8 cellular contexts compared by ENCODE assay signal in genomic region chr15:70892002-70892911, GRCh38. TPM values are rescaled to one million over a fixed set of nuclear protein-coding genes. Genes with fewer than 3 reads are reported as not detected.
DNase-seq lines count a peak whose midpoint lies in the region; ATAC-seq and TF ChIP-seq lines count a peak whose summit lies in the region.

TSS of gene LRRC49 (plus strand) at chr15:70892826. CDS start at chr15:70892895, 69 bp downstream.
TSS of gene THAP10 (minus strand) at chr15:70892433. CDS start at chr15:70892272, 161 bp downstream.

- H3K4me1 Mint-ChIP-seq in activated CD8-positive, alpha-beta T cell treated with anti-CD3 and anti-CD28 coated beads for 36 hours (ENCODE audit: low read depth) = peaks cover 6% of the 10 kb centered on the region

- peaks cover 45% of the 10 kb centered on the region for H3K27me3 Mint-ChIP-seq in activated CD8-positive, alpha-beta T cell treated with anti-CD3 and anti-CD28 coated beads for 36 hours

- 0 to 1% methylated on average over 48 to 51 of the region's 61 CpGs for WGBS in mesodermal cell (ENCODE audit: insufficient coverage in 2 of 2), 2 experiments

- peaks cover 11% of the 10 kb centered on the region for H3K4me1 ChIP-seq in mesodermal cell (ENCODE audit: control insufficient read depth, insufficient read depth, low read length, poor library complexity, severe bottlenecking)

- no peaks in the 10 kb centered on the region for H3K36me3 ChIP-seq in mesodermal cell (ENCODE audit: control insufficient read depth, insufficient read depth, low read length)

- H3K4me3 Mint-ChIP-seq in activated CD8-positive, alpha-beta T cell treated with anti-CD3 and anti-CD28 coated beads for 36 hours = peak within 1 kb of the TSS; percentile 77

- ATAC-seq in GM19023 (IDR thresholded peaks at IDR 0.05; ENCODE audit: unreplicated experiment) (peak; percentile 81), HG03159 (IDR thresholded peaks at IDR 0.05; ENCODE audit: unreplicated experiment) (peak; percentile 86)
- peak; percentile 82 for ATAC-seq in activated CD8-positive, alpha-beta T cell treated with anti-CD3 and anti-CD28 coated beads for 36 hours

- TF ChIP-seq POLR2A in erythroblast (IDR thresholded peaks at IDR 0.05; ENCODE audit: low read length) = peak; percentile 6

- peak within 1 kb of the TSS; percentile 82 for H3K27ac ChIP-seq in mesodermal cell (ENCODE audit: low read depth, low read length, severe bottlenecking)

- no peaks in the 10 kb centered on the region for H3K9me3 Mint-ChIP-seq in activated CD8-positive, alpha-beta T cell treated with anti-CD3 and anti-CD28 coated beads for 36 hours

- POLR2A ChIA-PET in activated CD8-positive, alpha-beta T cell treated with anti-CD3 and anti-CD28 coated beads for 36 hours (lab: Charles Lee) = no interaction called here

- DNase-seq in AG20443 (ENCODE audit: low spot score) (peak; percentile 92), NCI-H345 (lab: John Stamatoyannopoulos, UW) (peak; percentile 93), erythroblast (lab: John Stamatoyannopoulos, UW) (peak; percentile 86 to 88)
- peak; percentile 72 for DNase-seq in activated CD8-positive, alpha-beta T cell treated with anti-CD3 and anti-CD28 coated beads for 36 hours
- DNase-seq in stimulated activated CD8-positive, alpha-beta memory T cell treated with anti-CD3 and anti-CD28 coated beads, Interleukin-7, amount 100 ng/mL, for 48 hours (ENCODE audit: extremely low read depth in 1 of 2, low read depth in 1 of 2) = peak; percentile 6 to 37

- intact Hi-C loops in activated CD8-positive, alpha-beta T cell treated with anti-CD3 and anti-CD28 coated beads for 36 hours (cut with micrococcal nuclease) = no loop called here

- H3K4me3 ChIP-seq in mesodermal cell (ENCODE audit: extremely low read depth, insufficient read depth, low read length, poor library complexity, severe bottlenecking) = peak within 1 kb of the TSS; percentile 73

- H3K9me3 ChIP-seq in mesodermal cell (ENCODE audit: control insufficient read depth, low read length) = no peaks in the 10 kb centered on the region

- no peak for TF ChIP-seq CTCF in activated CD8-positive, alpha-beta T cell treated with anti-CD3 and anti-CD28 coated beads for 36 hours (IDR thresholded peaks at IDR 0.05)

- no peaks in the 10 kb centered on the region for H3K36me3 Mint-ChIP-seq in activated CD8-positive, alpha-beta T cell treated with anti-CD3 and anti-CD28 coated beads for 36 hours (ENCODE audit: low read depth)

- CTCF ChIA-PET in activated CD8-positive, alpha-beta T cell treated with anti-CD3 and anti-CD28 coated beads for 36 hours (lab: Charles Lee) = interaction anchor here (1.4 kb wide), 1 partner anchor 67 kb away, joined by 3 read pairs; no protein-coding TSS in a partner anchor

- H3K27ac Mint-ChIP-seq in activated CD8-positive, alpha-beta T cell treated with anti-CD3 and anti-CD28 coated beads for 36 hours = no peak within 1 kb of the TSS

RNA-seq across cellular contexts. Expression of gene LRRC49, which starts in this region (rescaled TPM):
- not detected for total RNA-seq in activated CD8-positive, alpha-beta T cell treated with anti-CD3 and anti-CD28 coated beads for 36 hours
- 5.7 TPM for polyA plus RNA-seq in mesodermal cell (2013, experiment 1 of 2)
- polyA plus RNA-seq in mesodermal cell (2013, experiment 2 of 2) = 7.5 TPM

RNA-seq across cellular contexts. Expression of gene THAP10, which starts in this region (rescaled TPM):
- not detected for total RNA-seq in activated CD8-positive, alpha-beta T cell treated with anti-CD3 and anti-CD28 coated beads for 36 hours
- 5.5 TPM for polyA plus RNA-seq in mesodermal cell (2013, experiment 1 of 2)
- 6.1 TPM for polyA plus RNA-seq in mesodermal cell (2013, experiment 2 of 2)

Comparison
In these comparisons a context has a peak if more than half of its experiments do, and no peak if none do; other contexts are left out.
1. Peak in every context shown above with its lines: DNase-seq, ATAC-seq, H3K4me3 ChIP-seq and H3K27ac ChIP-seq.
2. Peak in DNase-seq and ATAC-seq in activated CD8-positive, alpha-beta T cell treated with anti-CD3 and anti-CD28 coated beads for 36 hours; RNA of the genes that start here not detected or under 1 TPM.
3. DNase-seq: peak in every context shown above with its lines; median percentile 93 in NCI-H345; 92 in AG20443; 87 in erythroblast; 72 in activated CD8-positive, alpha-beta T cell treated with anti-CD3 and anti-CD28 coated beads for 36 hours; 22 in stimulated activated CD8-positive, alpha-beta memory T cell treated with anti-CD3 and anti-CD28 coated beads, Interleukin-7, amount 100 ng/mL, for 48 hours.